In the genomic region with DNA sequence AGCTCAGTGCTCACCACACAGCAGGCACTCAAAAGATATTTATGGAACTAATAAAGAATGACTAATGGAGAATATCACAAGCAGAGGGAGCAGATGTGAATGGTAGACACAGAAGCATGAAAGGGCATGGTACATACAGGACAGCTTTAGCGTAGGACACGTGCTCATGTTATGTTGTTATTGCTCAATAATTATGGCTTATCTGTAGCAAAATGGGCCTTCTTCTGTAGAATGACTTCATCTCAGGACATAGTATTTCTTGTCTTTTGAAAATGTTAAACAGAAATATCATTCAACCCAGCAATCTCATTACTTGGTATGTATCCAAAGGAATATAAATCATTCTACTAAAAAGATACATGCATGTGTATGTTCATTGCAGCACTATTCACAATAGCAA, we compare ENCODE assay signal across 8 cellular contexts.
"Had no signal": no experiment of that assay in that cellular context is flagged by ENCODE, and none has a peak within 500 bp of the region (broad histone marks: within the 10 kb centered on the region; RNA-seq: fewer than 3 reads in every experiment).

No MANE protein-coding gene starts in this region.

- H3K4me2 ChIP-seq: GM23338 had no signal

- H3K9me3 Mint-ChIP-seq: GM23338, H9 had no signal

- H3K27ac ChIP-seq: HL-60 had no signal

- FAIRE-seq: H1, H54 had no signal

- H3K4me3 ChIP-seq: GM23338 had no signal

- ATAC-seq: GM23338 had no signal

- H3K4me1 Mint-ChIP-seq: GM23338, H9, IgD-negative memory B cell had no signal

- H2AFZ ChIP-seq: GM23338 had no signal

- H3K4me3 Mint-ChIP-seq: GM23338, H9, IgD-negative memory B cell had no signal

- H3K27ac Mint-ChIP-seq: GM23338, H9, IgD-negative memory B cell had no signal

- DNase-seq: H9, HCEC 1CT, KG1 had no signal
